In the genomic region with DNA sequence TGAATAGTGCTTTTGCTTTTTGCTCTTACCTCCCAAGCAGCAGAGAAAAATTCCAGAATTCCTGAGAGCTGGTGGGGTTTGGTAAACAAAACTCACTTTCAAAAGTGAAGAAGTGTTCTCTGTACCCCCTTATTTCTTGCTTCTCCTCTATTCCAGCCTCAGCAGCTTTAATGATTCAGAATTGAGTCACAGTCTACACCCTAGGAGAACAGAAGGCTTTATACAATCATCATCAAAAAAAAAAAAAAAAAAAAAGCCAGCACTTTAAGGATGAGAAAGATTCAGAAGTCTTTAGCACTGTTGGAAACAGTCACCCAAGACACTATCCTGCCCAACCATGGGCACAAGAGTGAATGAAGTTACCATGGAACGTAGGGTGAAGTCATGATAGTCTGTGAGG, we compare ENCODE assay signal across 23 cellular contexts.
"Had no signal": no experiment of that assay in that cellular context is flagged by ENCODE, and none has a peak within 500 bp of the region (broad histone marks: within the 10 kb centered on the region; RNA-seq: fewer than 3 reads in every experiment).

No MANE protein-coding gene starts in this region.

- H3K4me2 ChIP-seq: neural progenitor cell had no signal

- H3K36me3 ChIP-seq: colonic mucosa, heart right ventricle, left ventricle myocardium inferior, lower lobe of right lung, neural progenitor cell, ovary, right lobe of liver, spleen, tibial artery, upper lobe of left lung, uterus had no signal

- H3K4me3 ChIP-seq: colonic mucosa, heart right ventricle, left ventricle myocardium inferior, lower lobe of right lung, neural progenitor cell, ovary, right lobe of liver, spleen, tibial artery, upper lobe of left lung, uterus had no signal

- H3K9me3 ChIP-seq: colonic mucosa, lower lobe of right lung, ovary, right lobe of liver, tibial artery, uterus had no signal

- FAIRE-seq: frontal cortex had no signal

- H3K27me3 ChIP-seq: colonic mucosa, heart right ventricle, neural progenitor cell, ovary, right lobe of liver, spleen, tibial artery, upper lobe of left lung, uterus had no signal

- H2AFZ ChIP-seq: neural progenitor cell had no signal

- H3K4me1 ChIP-seq: colonic mucosa, heart right ventricle, left ventricle myocardium inferior, lower lobe of right lung, neural progenitor cell, right lobe of liver, spleen, tibial artery, upper lobe of left lung, uterus had no signal

- H3K9ac ChIP-seq: neural progenitor cell had no signal

- H3K27ac ChIP-seq: colonic mucosa, heart right ventricle, left ventricle myocardium inferior, lower lobe of right lung, neural progenitor cell, ovary, right lobe of liver, spleen, tibial artery, upper lobe of left lung, uterus had no signal

- DNase-seq: colonic mucosa; dermis blood vessel endothelial cell; erythroblast; heart right ventricle; hypothalamus; islet precursor cell; left cardiac atrium; left ventricle myocardium inferior; lower lobe of right lung; mesenchymal stem cell; midbrain; nucleus accumbens; ovary; right lobe of liver; spleen; stimulated activated CD4-positive, alpha-beta T cell treated with anti-CD3 and anti-CD28 coated beads, Interleukin-15, amount 100 ng/mL, for 24 hours; stimulated activated CD4-positive, alpha-beta T cell treated with anti-CD3 and anti-CD28 coated beads, Interleukin-1b, Interleukin-23, amount 100 ng/mL, for 48 hours; stimulated activated CD4-positive, alpha-beta T cell treated with anti-CD3 and anti-CD28 coated beads, Interleukin-4, amount 100 ng/mL, for 24 hours; tibial artery; upper lobe of left lung; uterus had no signal
